Comparison of ENCODE assay signal across 14 cellular contexts in genomic region chr13:28563609-28564008, GRCh38.
DNase-seq lines count a peak whose midpoint lies in the region; ATAC-seq and TF ChIP-seq lines count a peak whose summit lies in the region.
"Had no signal": no experiment of that assay in that cellular context is flagged by ENCODE, and none has a peak within 500 bp of the region (broad histone marks: within the 10 kb centered on the region; RNA-seq: fewer than 3 reads in every experiment).

No MANE protein-coding gene starts in this region.

- CTCF ChIA-PET in mammary epithelial cell (lab: Charles Lee; ENCODE audit: low non-redundant PET) (no interaction called here), PC-3 (lab: Charles Lee) (no interaction called here)
- CTCF ChIA-PET in naive thymus-derived CD4-positive, alpha-beta T cell (lab: Charles Lee), result no interaction called here

- no peak overlapping the region for H3K4me2 ChIP-seq in mammary epithelial cell (ENCODE audit: insufficient read depth, low read depth, low read length)
- no peak overlapping the region for H3K4me2 ChIP-seq in PC-3 (ENCODE audit: low read length)
- H3K4me2 ChIP-seq: BLaER1, KMS-11 had no signal

- peaks cover 2 to 8% (median 5%) of the 10 kb centered on the region in 5 donors for H3K27me3 Mint-ChIP-seq in naive thymus-derived CD4-positive, alpha-beta T cell
- peaks cover 0 to 6% (median 3%) of the 10 kb centered on the region in 3 donors for H3K27me3 Mint-ChIP-seq in CD14-positive monocyte (ENCODE audit: low read depth in 3 of 3)

- intact Hi-C loops in mammary epithelial cell (cut with micrococcal nuclease) (no loop called here), breast epithelium (cut with DNase I; ENCODE audit: low total_unique reads) (loop anchor here (1.0 kb wide), 1 partner anchor 20 kb away; no protein-coding TSS in a partner anchor), PC-3 (cut with micrococcal nuclease) (no loop called here), dorsolateral prefrontal cortex (cut with DNase I) (no loop called here), CD14-positive monocyte (cut with micrococcal nuclease) (no loop called here)
- intact Hi-C loops in naive thymus-derived CD4-positive, alpha-beta T cell (cut with micrococcal nuclease), result no loop called here

- H3K27ac ChIP-seq in mammary epithelial cell (ENCODE audit: insufficient read depth, low read depth, low read length), result no peak overlapping the region
- H3K27ac ChIP-seq in breast epithelium, result peak overlapping the region in 1 of 2 donors; percentile 70
- peak overlapping the region; percentile 32; the same call in 1 of the 2 replicates for H3K27ac ChIP-seq in PC-3 (ENCODE audit: low read length)
- H3K27ac ChIP-seq in naive thymus-derived CD4-positive, alpha-beta T cell (ENCODE audit: low read depth, low read length), result no peak overlapping the region
- H3K27ac ChIP-seq in dorsolateral prefrontal cortex, result no peak overlapping the region
- H3K27ac ChIP-seq: BLaER1, KMS-11 had no signal

- no peaks in the 10 kb centered on the region for H4K20me1 ChIP-seq in mammary epithelial cell (ENCODE audit: insufficient read depth, low read length)
- no peaks in the 10 kb centered on the region for H4K20me1 ChIP-seq in PC-3 (ENCODE audit: low read length)
- H4K20me1 ChIP-seq: BLaER1 had no signal

- DNase-seq in mammary epithelial cell, result no peak
- DNase-seq in breast epithelium (ENCODE audit: low spot score in 2 of 2), result no peak
- no peak for DNase-seq in PC-3
- no peak for DNase-seq in naive thymus-derived CD4-positive, alpha-beta T cell
- DNase-seq in dorsolateral prefrontal cortex, result no peak
- DNase-seq in CD14-positive monocyte (ENCODE audit: low spot score), result no peak
- DNase-seq in activated naive CD4-positive, alpha-beta T cell treated with anti-CD3 and anti-CD28 coated beads, Interleukin-2, amount 50 U/mL, for 72 hours (ENCODE audit: low spot score in 2 of 2), result no peak
- DNase-seq: 8988T; AML-193; CD4-positive, alpha-beta T cell; EL had no signal

- no peak overlapping the region for H3K9ac ChIP-seq in mammary epithelial cell (ENCODE audit: insufficient read depth, low read length)
- H3K9ac ChIP-seq in PC-3 (ENCODE audit: low read length), result peak overlapping the region; percentile 17; the same call in 1 of the 2 replicates
- H3K9ac ChIP-seq: BLaER1, KMS-11 had no signal

- H3K4me1 ChIP-seq in mammary epithelial cell (ENCODE audit: insufficient read depth, low read length) (no peaks in the 10 kb centered on the region), breast epithelium (no peaks in the 10 kb centered on the region), PC-3 (ENCODE audit: insufficient read depth, low read length) (peaks cover 10% of the 10 kb centered on the region)
- H3K4me1 ChIP-seq in naive thymus-derived CD4-positive, alpha-beta T cell (ENCODE audit: control insufficient read depth in 2 of 2, insufficient read depth in 2 of 2, low read length in 2 of 2), result no peaks in the 10 kb centered on the region
- H3K4me1 ChIP-seq: BLaER1 had no signal

- H3K79me2 ChIP-seq in mammary epithelial cell (ENCODE audit: insufficient read depth, low read length), result no peaks in the 10 kb centered on the region
- no peaks in the 10 kb centered on the region for H3K79me2 ChIP-seq in PC-3 (ENCODE audit: low read length)

- H2AFZ ChIP-seq in mammary epithelial cell (ENCODE audit: low read depth, low read length), result peak overlapping the region; percentile 40
- peak overlapping the region; percentile 63; the same call in 1 of the 2 replicates for H2AFZ ChIP-seq in PC-3 (ENCODE audit: low read length)

- no peak for TF ChIP-seq POLR2A in breast epithelium (IDR thresholded peaks at IDR 0.05)

- BruUV-seq in mammary epithelial cell (replicated peaks; lab: Mats Ljungman, UMichigan) (no TSS peak), PC-3 (replicated peaks; lab: Mats Ljungman, UMichigan) (no TSS peak)

- POLR2A ChIA-PET in PC-3 (lab: Charles Lee; ENCODE audit: unreplicated experiment), result no interaction called here
- POLR2A ChIA-PET in naive thymus-derived CD4-positive, alpha-beta T cell (lab: Charles Lee), result no interaction called here

- no peak for ATAC-seq in PC-3
- peak; percentile 27 for ATAC-seq in naive thymus-derived CD4-positive, alpha-beta T cell
- ATAC-seq in activated naive CD4-positive, alpha-beta T cell treated with anti-CD3 and anti-CD28 coated beads, Interleukin-2, amount 50 U/mL, for 72 hours, result no peak

- H3K36me3 ChIP-seq in mammary epithelial cell (ENCODE audit: insufficient read depth, low read length) (no peaks in the 10 kb centered on the region), breast epithelium (no peaks in the 10 kb centered on the region), PC-3 (ENCODE audit: low read depth, low read length) (no peaks in the 10 kb centered on the region)
- H3K36me3 ChIP-seq in naive thymus-derived CD4-positive, alpha-beta T cell (ENCODE audit: control insufficient read depth in 2 of 3, insufficient read depth in 3 of 3, low read length in 3 of 3), result no peaks in the 10 kb centered on the region
- H3K36me3 ChIP-seq: BLaER1 had no signal

- 71% methylated on average over 4 of the region's 5 CpGs for WGBS in mammary epithelial cell (ENCODE audit: low coverage, missing lambda C conversion rate)

- no peak overlapping the region for H3K27ac Mint-ChIP-seq in naive thymus-derived CD4-positive, alpha-beta T cell
- peak overlapping the region in 1 of 7 donors; percentile 1 for H3K27ac Mint-ChIP-seq in CD14-positive monocyte
- peak overlapping the region in 1 of 2 donors; percentile 2 for H3K27ac Mint-ChIP-seq in activated naive CD4-positive, alpha-beta T cell treated with anti-CD3 and anti-CD28 coated beads, Interleukin-2, amount 50 U/mL, for 72 hours
- H3K27ac Mint-ChIP-seq: CD4-positive, alpha-beta T cell; IgD-negative memory B cell had no signal

- no peaks in the 10 kb centered on the region for H3K27me3 ChIP-seq in mammary epithelial cell (ENCODE audit: insufficient read depth, low read length)
- H3K27me3 ChIP-seq in breast epithelium, result no peaks in the 10 kb centered on the region
- H3K27me3 ChIP-seq in PC-3 (ENCODE audit: low read length), result peaks cover 8% of the 10 kb centered on the region; the same call in 1 of the 2 replicates
- H3K27me3 ChIP-seq in naive thymus-derived CD4-positive, alpha-beta T cell (ENCODE audit: control insufficient read depth in 2 of 2, insufficient read depth in 2 of 2, low read length in 2 of 2), result no peaks in the 10 kb centered on the region
- peaks cover 0 to 8% (median 0%) of the 10 kb centered on the region in 45 donors for H3K27me3 ChIP-seq in dorsolateral prefrontal cortex
- H3K27me3 ChIP-seq: BLaER1 had no signal

- no peaks in the 10 kb centered on the region for H3K36me3 Mint-ChIP-seq in naive thymus-derived CD4-positive, alpha-beta T cell
- H3K36me3 Mint-ChIP-seq in CD14-positive monocyte, result no peaks in the 10 kb centered on the region
- H3K36me3 Mint-ChIP-seq in activated naive CD4-positive, alpha-beta T cell treated with anti-CD3 and anti-CD28 coated beads, Interleukin-2, amount 50 U/mL, for 72 hours, result no peaks in the 10 kb centered on the region

- peaks cover 0 to 1% (median 0%) of the 10 kb centered on the region in 11 donors for H3K9me3 Mint-ChIP-seq in naive thymus-derived CD4-positive, alpha-beta T cell
- H3K9me3 Mint-ChIP-seq in CD14-positive monocyte, result peaks cover 0 to 4% (median 0%) of the 10 kb centered on the region in 7 donors
- no peaks in the 10 kb centered on the region for H3K9me3 Mint-ChIP-seq in activated naive CD4-positive, alpha-beta T cell treated with anti-CD3 and anti-CD28 coated beads, Interleukin-2, amount 50 U/mL, for 72 hours
- H3K9me3 Mint-ChIP-seq: CD4-positive, alpha-beta T cell had no signal

- dilution Hi-C loops in mammary epithelial cell (cut with HindIII; ENCODE audit: low sequenced_read_pairs), result no loop called here

- H3K4me3 Mint-ChIP-seq in naive thymus-derived CD4-positive, alpha-beta T cell, result no peak overlapping the region
- H3K4me3 Mint-ChIP-seq in CD14-positive monocyte, result no peak overlapping the region
- H3K4me3 Mint-ChIP-seq: CD4-positive, alpha-beta T cell; IgD-negative memory B cell had no signal

- H3K9me2 ChIP-seq in PC-3 (replicated peaks; ENCODE audit: low read length), result no peaks in the 10 kb centered on the region

- no peaks in the 10 kb centered on the region for H3K4me1 Mint-ChIP-seq in naive thymus-derived CD4-positive, alpha-beta T cell
- H3K4me1 Mint-ChIP-seq in CD14-positive monocyte, result peaks cover 14% of the 10 kb centered on the region
- H3K4me1 Mint-ChIP-seq: IgD-negative memory B cell had no signal

- no peaks in the 10 kb centered on the region for H3F3A ChIP-seq in PC-3 (ENCODE audit: low read length, unreplicated experiment)

- H3K4me3 ChIP-seq in mammary epithelial cell (replicated peaks in 1 of 3; ENCODE audit: insufficient read depth in 1 of 3, low read depth in 2 of 3, low read length in 3 of 3), result no peak overlapping the region
- H3K4me3 ChIP-seq in breast epithelium, result no peak overlapping the region
- no peak overlapping the region for H3K4me3 ChIP-seq in PC-3 (ENCODE audit: low read length)
- H3K4me3 ChIP-seq in naive thymus-derived CD4-positive, alpha-beta T cell (ENCODE audit: low read length), result no peak overlapping the region
- no peak overlapping the region for H3K4me3 ChIP-seq in dorsolateral prefrontal cortex
- H3K4me3 ChIP-seq: BLaER1 had no signal

- TF ChIP-seq CTCF in mammary epithelial cell (conservative IDR thresholded peaks at IDR 0.05 in 1 of 2, IDR thresholded peaks at IDR 0.05 in 1 of 2; ENCODE audit: extremely low read depth in 1 of 2, insufficient read depth in 1 of 2, low read depth in 1 of 2, low read length in 2 of 2), result no peak
- no peak for TF ChIP-seq CTCF in breast epithelium (IDR thresholded peaks at IDR 0.05)
- no peak for TF ChIP-seq CTCF in PC-3 (conservative IDR thresholded peaks at IDR 0.05; ENCODE audit: low read depth, low read length)
- TF ChIP-seq CTCF in dorsolateral prefrontal cortex (IDR thresholded peaks at IDR 0.05 in 54 of 56, conservative IDR thresholded peaks at IDR 0.05 in 2 of 56; ENCODE audit: low read depth in 1 of 56, partially characterized antibody in 56 of 56), result no peak
- no peak for TF ChIP-seq CTCF in CD14-positive monocyte (IDR thresholded peaks at IDR 0.05)

- in situ Hi-C loops in mammary epithelial cell (cut with MboI; ENCODE audit: low sequenced_read_pairs in 2 of 2), result no loop called here

- peaks cover 3% of the 10 kb centered on the region for H3K9me3 ChIP-seq in mammary epithelial cell (replicated peaks; ENCODE audit: insufficient read depth, low read length)
- no peaks in the 10 kb centered on the region for H3K9me3 ChIP-seq in breast epithelium
- H3K9me3 ChIP-seq in PC-3 (ENCODE audit: low read length), result no peaks in the 10 kb centered on the region
- H3K9me3 ChIP-seq in naive thymus-derived CD4-positive, alpha-beta T cell (ENCODE audit: control insufficient read depth in 2 of 3, low read length in 3 of 3), result no peaks in the 10 kb centered on the region
- H3K9me3 ChIP-seq: BLaER1 had no signal
